In the genomic region with DNA sequence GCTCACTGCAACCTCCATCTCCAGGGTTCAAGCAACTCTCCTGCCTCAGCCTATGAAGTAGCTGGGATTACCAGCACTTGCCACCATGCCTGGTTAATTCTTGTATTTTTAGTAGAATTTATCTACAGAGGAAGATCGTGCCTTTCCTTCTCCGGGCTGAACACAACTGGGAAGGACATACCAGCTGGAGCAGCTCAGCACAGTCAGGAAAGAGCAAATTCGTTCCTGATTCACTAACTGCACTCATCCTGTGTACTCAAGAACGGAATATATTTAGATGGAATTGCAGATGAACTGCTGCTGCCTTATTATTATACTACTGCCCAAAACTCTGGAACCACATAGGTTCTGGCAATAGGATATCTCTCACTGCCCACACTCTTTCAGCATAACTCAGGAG, we compare ENCODE assay signal across 22 cellular contexts.
"Had no signal": no experiment of that assay in that cellular context is flagged by ENCODE, and none has a peak within 500 bp of the region (broad histone marks: within the 10 kb centered on the region; RNA-seq: fewer than 3 reads in every experiment).

No MANE protein-coding gene starts in this region.

- H3K9me3 ChIP-seq: colonic mucosa, tibial artery had no signal

- H3K9me3 Mint-ChIP-seq: activated B cell treated with CpG ODN at 0.5 μM for 24 hours; activated CD4-positive, alpha-beta memory T cell treated with anti-CD3 and anti-CD28 coated beads for 36 hours; activated naive CD4-positive, alpha-beta T cell treated with anti-CD3 and anti-CD28 coated beads, Interleukin-2, amount 10 ng/mL, durations not matched to agents 7 days and 5 days; stimulated activated naive CD8-positive, alpha-beta T cell treated with anti-CD3 and anti-CD28 coated beads, Interleukin-15, amount 100 ng/mL, for 72 hours; T-helper 1 cell treated with Interleukin-12 subunit alpha and Interleukin-12 subunit beta and Interleukin-4 antibody, amounts not matched to agents 30 μg/mL and 1 μg/mL, for 36 hours had no signal

- H3K27ac ChIP-seq: colonic mucosa, foreskin keratinocyte, parathyroid adenoma, tibial artery had no signal

- DNase-seq: activated B cell treated with CpG ODN at 0.5 μM for 24 hours; activated CD4-positive, alpha-beta memory T cell treated with anti-CD3 and anti-CD28 coated beads for 36 hours; activated CD4-positive, alpha-beta T cell treated with anti-CD3 and anti-CD28 coated beads for 36 hours; activated effector memory CD4-positive, alpha-beta T cell treated with anti-CD3 and anti-CD28 coated beads, Interleukin-2, amount 50 U/mL, for 16 hours; activated naive CD4-positive, alpha-beta T cell treated with anti-CD3 and anti-CD28 coated beads, Interleukin-2, amount 10 ng/mL, durations not matched to agents 7 days and 5 days; activated T-cell treated with anti-CD3 and anti-CD28 coated beads, Interleukin-2, amount 50 U/mL, for 1 hour; amygdala; colonic mucosa; foreskin keratinocyte; left colon; mesenchymal stem cell; nucleus accumbens; right cardiac atrium; stimulated activated CD4-positive, alpha-beta T cell treated with anti-CD3 and anti-CD28 coated beads, Interleukin-4, amount 100 ng/mL, for 4 hours; stimulated activated naive CD8-positive, alpha-beta T cell treated with anti-CD3 and anti-CD28 coated beads, Interleukin-15, amount 100 ng/mL, for 72 hours; T1000; tibial artery had no signal

- H3K4me1 Mint-ChIP-seq: activated naive CD4-positive, alpha-beta T cell treated with anti-CD3 and anti-CD28 coated beads, Interleukin-2, amount 10 ng/mL, durations not matched to agents 7 days and 5 days had no signal

- H3K4me1 ChIP-seq: foreskin keratinocyte, parathyroid adenoma, tibial artery had no signal

- ATAC-seq: activated CD4-positive, alpha-beta T cell treated with anti-CD3 and anti-CD28 coated beads for 36 hours; foreskin keratinocyte; left colon; right cardiac atrium; stimulated activated naive CD8-positive, alpha-beta T cell treated with anti-CD3 and anti-CD28 coated beads, Interleukin-15, amount 100 ng/mL, for 72 hours had no signal

- H3K27me3 Mint-ChIP-seq: activated B cell treated with CpG ODN at 0.5 μM for 24 hours; activated CD4-positive, alpha-beta memory T cell treated with anti-CD3 and anti-CD28 coated beads for 36 hours; activated CD4-positive, alpha-beta T cell treated with anti-CD3 and anti-CD28 coated beads for 36 hours; activated naive CD4-positive, alpha-beta T cell treated with anti-CD3 and anti-CD28 coated beads, Interleukin-2, amount 10 ng/mL, durations not matched to agents 7 days and 5 days; stimulated activated naive CD8-positive, alpha-beta T cell treated with anti-CD3 and anti-CD28 coated beads, Interleukin-15, amount 100 ng/mL, for 72 hours had no signal

- H3K4me3 Mint-ChIP-seq: activated B cell treated with CpG ODN at 0.5 μM for 24 hours; activated CD4-positive, alpha-beta memory T cell treated with anti-CD3 and anti-CD28 coated beads for 36 hours; activated CD4-positive, alpha-beta T cell treated with anti-CD3 and anti-CD28 coated beads for 36 hours; activated naive CD4-positive, alpha-beta T cell treated with anti-CD3 and anti-CD28 coated beads, Interleukin-2, amount 10 ng/mL, durations not matched to agents 7 days and 5 days; stimulated activated naive CD8-positive, alpha-beta T cell treated with anti-CD3 and anti-CD28 coated beads, Interleukin-15, amount 100 ng/mL, for 72 hours; T-helper 1 cell treated with Interleukin-12 subunit alpha and Interleukin-12 subunit beta and Interleukin-4 antibody, amounts not matched to agents 30 μg/mL and 1 μg/mL, for 36 hours had no signal

- FAIRE-seq: bronchial epithelial cell, endometrium, keratinocyte had no signal

- H3K27ac Mint-ChIP-seq: activated B cell treated with CpG ODN at 0.5 μM for 24 hours; activated naive CD4-positive, alpha-beta T cell treated with anti-CD3 and anti-CD28 coated beads, Interleukin-2, amount 10 ng/mL, durations not matched to agents 7 days and 5 days; T-helper 1 cell treated with Interleukin-12 subunit alpha and Interleukin-12 subunit beta and Interleukin-4 antibody, amounts not matched to agents 30 μg/mL and 1 μg/mL, for 36 hours had no signal

- H3K27me3 ChIP-seq: colonic mucosa, foreskin keratinocyte, tibial artery had no signal

- H3K36me3 ChIP-seq: colonic mucosa had no signal

- H3K4me3 ChIP-seq: colonic mucosa, tibial artery had no signal
